8 cellular contexts compared by ENCODE assay signal in the genomic region with DNA sequence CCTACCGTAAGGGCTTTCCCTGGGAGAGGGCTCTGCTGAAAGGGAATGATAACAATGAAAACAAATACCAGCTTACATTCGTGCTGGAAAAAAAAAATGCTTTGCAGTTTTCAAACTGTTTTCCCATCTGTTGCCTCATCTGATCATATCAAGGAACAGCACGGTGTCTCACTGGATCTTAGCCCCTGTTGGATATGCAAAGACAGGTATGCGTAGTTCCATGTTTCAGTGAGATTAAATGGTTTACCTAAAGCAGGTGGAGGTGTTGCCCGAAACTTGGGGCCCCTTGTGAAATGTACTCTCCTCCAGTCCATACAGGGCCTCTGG.
DNase-seq lines count a peak whose midpoint lies in the region; ATAC-seq and TF ChIP-seq lines count a peak whose summit lies in the region.

No MANE protein-coding gene starts in this region.

- TF ChIP-seq POLR2A in body of pancreas (IDR thresholded peaks at IDR 0.05): no peak
- TF ChIP-seq POLR2A in vagina (IDR thresholded peaks at IDR 0.05): no peak

- DNase-seq in right cardiac atrium (no peak), left ventricle myocardium superior (no peak), body of pancreas (peak in 3 of 4 donors; percentile 8 to 16 (median 13)), vagina (ENCODE audit: extremely low spot score in 2 of 2) (no peak), AG08396 (ENCODE audit: low spot score) (no peak)

- H3K4me1 ChIP-seq in right cardiac atrium (ENCODE audit: control insufficient read depth, insufficient read depth, low read length) (no peaks in the 10 kb centered on the region), body of pancreas (peaks cover 35% of the 10 kb centered on the region), mucosa of rectum (ENCODE audit: control insufficient read depth in 2 of 2, insufficient read depth in 2 of 2, low read length in 2 of 2) (peaks cover 11 to 14% of the 10 kb centered on the region in 2 donors), vagina (peaks cover 31% of the 10 kb centered on the region)

- no peaks in the 10 kb centered on the region for H3K36me3 ChIP-seq in body of pancreas (replicated peaks in 1 of 2; ENCODE audit: insufficient read depth in 1 of 2, low read depth in 2 of 2)
- no peaks in the 10 kb centered on the region for H3K36me3 ChIP-seq in mucosa of rectum (ENCODE audit: control insufficient read depth in 2 of 2, insufficient read depth in 2 of 2, low read length in 2 of 2)
- H3K36me3 ChIP-seq in vagina: no peaks in the 10 kb centered on the region

- H3K4me3 ChIP-seq in right cardiac atrium (ENCODE audit: low read length) (peak overlapping the region; percentile 91), body of pancreas (peak overlapping the region; percentile 56 to 77), mucosa of rectum (ENCODE audit: low read length in 2 of 2) (peak overlapping the region; percentile 89 to 96), vagina (peak overlapping the region; percentile 67 to 92)

- H3K27ac ChIP-seq in right cardiac atrium (ENCODE audit: low read length): no peak overlapping the region
- peak overlapping the region; percentile 96 to 99 (median 96) for H3K27ac ChIP-seq in body of pancreas
- H3K27ac ChIP-seq in mucosa of rectum (ENCODE audit: low read depth in 2 of 2, low read length in 2 of 2): peak overlapping the region; percentile 91 to 92
- peak overlapping the region; percentile 96 for H3K27ac ChIP-seq in vagina

- no peak for TF ChIP-seq CTCF in body of pancreas (IDR thresholded peaks at IDR 0.05)
- TF ChIP-seq CTCF in vagina (IDR thresholded peaks at IDR 0.05): no peak

- 50% methylated on average over 5 of the region's 5 CpGs for WGBS in right cardiac atrium
- 8 to 16% methylated on average over 5 of the region's 5 CpGs for WGBS in body of pancreas, 2 donors

- no peaks in the 10 kb centered on the region for H3K9me3 ChIP-seq in right cardiac atrium (ENCODE audit: control insufficient read depth, low read length)
- no peaks in the 10 kb centered on the region for H3K9me3 ChIP-seq in body of pancreas
- no peaks in the 10 kb centered on the region for H3K9me3 ChIP-seq in mucosa of rectum (ENCODE audit: control insufficient read depth in 2 of 2, low read length in 2 of 2)
- H3K9me3 ChIP-seq in vagina: no peaks in the 10 kb centered on the region

- no peaks in the 10 kb centered on the region for H3K27me3 ChIP-seq in right cardiac atrium (ENCODE audit: control insufficient read depth, insufficient read depth)
- H3K27me3 ChIP-seq in body of pancreas: no peaks in the 10 kb centered on the region
- H3K27me3 ChIP-seq in mucosa of rectum (ENCODE audit: control insufficient read depth in 2 of 2, insufficient read depth in 2 of 2, low read length in 2 of 2): no peaks in the 10 kb centered on the region
- no peaks in the 10 kb centered on the region for H3K27me3 ChIP-seq in vagina

- intact Hi-C loops in right cardiac atrium (cut with DNase I): no loop called here
- intact Hi-C loops in left ventricle myocardium superior (cut with micrococcal nuclease): no loop called here
- intact Hi-C loops in body of pancreas (cut with DNase I): no loop called here
- intact Hi-C loops in vagina (cut with DNase I): no loop called here

- no peak for ATAC-seq in right cardiac atrium
- no peak for ATAC-seq in left ventricle myocardium superior
- ATAC-seq in body of pancreas: no peak
- ATAC-seq in GM19351 (IDR thresholded peaks at IDR 0.05; ENCODE audit: unreplicated experiment): no peak
- no peak for ATAC-seq in HG03135 (IDR thresholded peaks at IDR 0.05; ENCODE audit: unreplicated experiment)

- H3K9ac ChIP-seq in mucosa of rectum (ENCODE audit: low read depth in 1 of 2, low read length in 2 of 2): peak overlapping the region; percentile 71 to 82

Comparison
In these comparisons a context has a peak if more than half of its experiments do, and no peak if none do; other contexts are left out.
1. DNase-seq: peak in body of pancreas (3 of 4); none in right cardiac atrium (0 of 3), left ventricle myocardium superior (single experiment), vagina (0 of 2) and AG08396 (single experiment).
2. Peak in every context shown above with its lines, with median percentiles within 50 percentile points of each other: H3K4me3 ChIP-seq.